8 cellular contexts compared by ENCODE assay signal in the genomic region with DNA sequence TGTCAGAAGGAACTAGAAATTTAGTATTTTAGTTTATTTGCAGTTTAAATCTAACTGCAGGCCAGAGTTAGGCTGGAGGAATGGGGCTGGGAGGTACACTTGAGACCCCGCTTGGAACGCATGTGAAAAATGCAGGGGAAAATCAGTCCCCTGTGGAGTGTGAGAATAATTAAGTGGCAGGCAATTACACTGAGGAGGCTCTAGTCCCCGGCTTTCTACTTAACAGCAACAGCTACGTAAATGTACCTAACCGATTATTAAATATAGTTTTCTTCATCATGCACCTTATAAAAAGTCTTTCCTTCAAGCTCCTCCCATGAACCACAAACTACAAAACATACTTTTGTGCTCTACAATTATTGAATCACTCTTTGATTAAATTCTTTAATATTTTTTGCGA.
DNase-seq lines count a peak whose midpoint lies in the region; ATAC-seq and TF ChIP-seq lines count a peak whose summit lies in the region.

No MANE protein-coding gene starts in this region.

- H3K4me3 ChIP-seq in OCI-LY1 (ENCODE audit: low read depth, low read length, poor library complexity, severe bottlenecking): peak overlapping the region; percentile 85
- peak overlapping the region; percentile 81 to 87 for H3K4me3 ChIP-seq in duodenal mucosa (ENCODE audit: low read depth in 1 of 2, low read length in 2 of 2)
- H3K4me3 ChIP-seq in mucosa of rectum (ENCODE audit: low read length in 2 of 2): peak overlapping the region; percentile 94 to 99

- H3K9me3 ChIP-seq in OCI-LY1 (ENCODE audit: low read length): peaks cover 4% of the 10 kb centered on the region
- peaks cover 6 to 8% of the 10 kb centered on the region in 2 donors for H3K9me3 ChIP-seq in duodenal mucosa (ENCODE audit: control insufficient read depth in 1 of 2, low read length in 2 of 2)
- H3K9me3 ChIP-seq in mucosa of rectum (ENCODE audit: control insufficient read depth in 2 of 2, low read length in 2 of 2): no peaks in the 10 kb centered on the region

- TF ChIP-seq CTCF in OCI-LY1 (IDR thresholded peaks at IDR 0.05; ENCODE audit: low read length): no peak

- peak overlapping the region; percentile 95 for H3K9ac ChIP-seq in OCI-LY1 (ENCODE audit: low read length)
- H3K9ac ChIP-seq in duodenal mucosa (ENCODE audit: low read depth in 1 of 2, low read length in 2 of 2): peak overlapping the region; percentile 76 to 95
- peak overlapping the region; percentile 97 for H3K9ac ChIP-seq in mucosa of rectum (ENCODE audit: low read depth in 1 of 2, low read length in 2 of 2)

- H3K27me3 ChIP-seq in OCI-LY1 (ENCODE audit: insufficient read depth, low read length) (no peaks in the 10 kb centered on the region), duodenal mucosa (ENCODE audit: control insufficient read depth in 1 of 2, insufficient read depth in 2 of 2, low read length in 2 of 2) (no peaks in the 10 kb centered on the region), mucosa of rectum (ENCODE audit: control insufficient read depth in 2 of 2, insufficient read depth in 2 of 2, low read length in 2 of 2) (no peaks in the 10 kb centered on the region)

- H3K36me3 ChIP-seq in OCI-LY1 (ENCODE audit: insufficient read depth, low read length): peaks cover 40% of the 10 kb centered on the region
- peaks cover 6 to 7% of the 10 kb centered on the region in 2 donors for H3K36me3 ChIP-seq in duodenal mucosa (ENCODE audit: control insufficient read depth in 1 of 2, insufficient read depth in 2 of 2, low read length in 2 of 2)
- H3K36me3 ChIP-seq in mucosa of rectum (ENCODE audit: control insufficient read depth in 2 of 2, insufficient read depth in 2 of 2, low read length in 2 of 2): peaks cover 3 to 6% of the 10 kb centered on the region in 2 donors

- H4K20me1 ChIP-seq in OCI-LY1 (ENCODE audit: insufficient read depth, low read length): no peaks in the 10 kb centered on the region

- no peaks in the 10 kb centered on the region for H3K9me2 ChIP-seq in OCI-LY1 (ENCODE audit: low read depth, low read length)

- H3K4me2 ChIP-seq in OCI-LY1 (ENCODE audit: low read length): peak overlapping the region; percentile 81

- DNase-seq in NCI-H2171 treated with DMSO at 0.1 percent for 48 hours (lab: John Stamatoyannopoulos, UW) (peak; percentile 38), NCI-H2171 (lab: John Stamatoyannopoulos, UW) (no peak), NCI-H187 treated with DMSO at 0.1 percent for 48 hours (lab: John Stamatoyannopoulos, UW) (no peak)

- H2AFZ ChIP-seq in OCI-LY1 (ENCODE audit: low read length): no peak overlapping the region

- H3K27ac ChIP-seq in OCI-LY1 (ENCODE audit: low read depth, low read length, poor library complexity, severe bottlenecking) (peak overlapping the region; percentile 85), duodenal mucosa (ENCODE audit: low read depth, low read length) (peak overlapping the region; percentile 86), mucosa of rectum (ENCODE audit: low read depth in 2 of 2, low read length in 2 of 2) (peak overlapping the region; percentile 94 to 98)

- no peaks in the 10 kb centered on the region for H3F3A ChIP-seq in OCI-LY1 (ENCODE audit: insufficient read depth, low read length)

- ATAC-seq in GM19397 (IDR thresholded peaks at IDR 0.05; ENCODE audit: unreplicated experiment) (no peak), HG03045 (IDR thresholded peaks at IDR 0.05; ENCODE audit: unreplicated experiment) (no peak)

- H3K4me1 ChIP-seq in OCI-LY1 (ENCODE audit: insufficient read depth, low read length, severe bottlenecking) (peaks cover 10% of the 10 kb centered on the region), duodenal mucosa (ENCODE audit: control insufficient read depth in 1 of 2, insufficient read depth in 2 of 2, low read length in 2 of 2) (peaks cover 0 to 5% of the 10 kb centered on the region in 2 donors), mucosa of rectum (ENCODE audit: control insufficient read depth in 2 of 2, insufficient read depth in 2 of 2, low read length in 2 of 2) (peaks cover 5 to 6% of the 10 kb centered on the region in 2 donors)

- peaks cover 37% of the 10 kb centered on the region for H3K79me2 ChIP-seq in OCI-LY1 (ENCODE audit: insufficient read depth, low read length)
